ENCODE assay signal across 14 cellular contexts in genomic region chr13:23687614-23688013, GRCh38.
"Had no signal": no experiment of that assay in that cellular context is flagged by ENCODE, and none has a peak within 500 bp of the region (broad histone marks: within the 10 kb centered on the region; RNA-seq: fewer than 3 reads in every experiment).

No MANE protein-coding gene starts in this region.

- FAIRE-seq: islet of Langerhans had no signal

- DNase-seq: effector CD4-positive, alpha-beta T cell; endodermal cell; foreskin melanocyte; heart right ventricle; hypothalamus; kidney glomerular epithelial cell; mammary epithelial cell; nucleus accumbens; ovary; right cardiac atrium; stimulated activated CD4-positive, alpha-beta T cell treated with anti-CD3 and anti-CD28 coated beads, Interleukin-2, amount 100 ng/mL, for 48 hours; stimulated activated naive CD4-positive, alpha-beta T cell treated with Interleukin-2 at 50 U/mL for 16 hours; trophoblast cell had no signal
